ENCODE assay signal across 1 cellular context in genomic region chr1:89262643-89263042, GRCh38.
TF ChIP-seq lines count a peak whose summit lies in the region.

No MANE protein-coding gene starts in this region.

TF ChIP-seq in GM23338, 12 proteins besides CTCF, POLR2A, EP300 and RAD21 (continued from another document):
- TF ChIP-seq REST (IDR thresholded peaks at IDR 0.05; ENCODE audit: unreplicated experiment): no peak
- no peak for TF ChIP-seq EZH2phosphoT487 (IDR thresholded peaks at IDR 0.05; ENCODE audit: unreplicated experiment)
- no peak for TF ChIP-seq STAT1 (IDR thresholded peaks at IDR 0.05; ENCODE audit: unreplicated experiment)
- no peak for TF ChIP-seq EZH2 (IDR thresholded peaks at IDR 0.05; ENCODE audit: low read depth, unreplicated experiment)
